In the genomic region with DNA sequence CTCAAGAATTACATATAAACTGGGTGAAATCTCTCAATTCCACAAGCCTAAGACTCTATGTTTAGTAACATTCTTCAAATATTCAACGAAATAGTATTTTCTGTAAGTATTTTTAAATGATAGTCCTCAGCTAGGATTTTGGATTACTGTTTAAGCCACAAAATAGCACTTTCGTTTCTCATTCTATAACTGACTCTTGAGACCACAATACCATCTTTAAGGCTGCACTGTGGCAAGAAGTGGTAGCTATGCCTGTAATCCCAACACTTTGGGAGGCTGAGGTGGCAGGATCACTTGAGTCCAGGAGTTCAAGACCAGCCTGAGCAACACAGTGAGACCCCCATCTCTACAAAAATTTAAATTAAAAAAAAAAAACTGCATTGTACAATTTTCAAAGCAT, we compare ENCODE assay signal across 17 cellular contexts.
DNase-seq lines count a peak whose midpoint lies in the region; ATAC-seq and TF ChIP-seq lines count a peak whose summit lies in the region.
"Had no signal": no experiment of that assay in that cellular context is flagged by ENCODE, and none has a peak within 500 bp of the region (broad histone marks: within the 10 kb centered on the region; RNA-seq: fewer than 3 reads in every experiment).

No MANE protein-coding gene starts in this region.

- no peaks in the 10 kb centered on the region for H3K36me3 Mint-ChIP-seq in CD8-positive, alpha-beta memory T cell
- H3K36me3 Mint-ChIP-seq: activated naive CD4-positive, alpha-beta T cell treated with anti-CD3 and anti-CD28 coated beads, Interleukin-2, amount 50 U/mL, for 72 hours had no signal

- no peak overlapping the region for H3K4me2 ChIP-seq in mammary epithelial cell (ENCODE audit: insufficient read depth, low read depth, low read length)

- dilution Hi-C loops in mammary epithelial cell (cut with HindIII; ENCODE audit: low sequenced_read_pairs), result no loop called here

- H3K9me3 Mint-ChIP-seq in CD8-positive, alpha-beta memory T cell, result no peaks in the 10 kb centered on the region
- H3K9me3 Mint-ChIP-seq: activated naive CD4-positive, alpha-beta T cell treated with anti-CD3 and anti-CD28 coated beads, Interleukin-2, amount 50 U/mL, for 72 hours; central memory CD8-positive, alpha-beta T cell had no signal

- intact Hi-C loops in mammary epithelial cell (cut with micrococcal nuclease), result no loop called here

- BruUV-seq in mammary epithelial cell (replicated peaks; lab: Mats Ljungman, UMichigan), result TSS peak; percentile 13

- H2AFZ ChIP-seq in mammary epithelial cell (ENCODE audit: low read depth, low read length), result no peak overlapping the region

- DNase-seq in mammary epithelial cell, result no peak
- DNase-seq in RWPE1 (ENCODE audit: low spot score), result no peak
- DNase-seq in CD8-positive, alpha-beta memory T cell, result no peak
- no peak for DNase-seq in SHP77 (lab: John Stamatoyannopoulos, UW)
- no peak for DNase-seq in NCI-H1092 (lab: John Stamatoyannopoulos, UW)
- DNase-seq: activated CD8-positive, alpha-beta memory T cell treated with anti-CD3 and anti-CD28 coated beads for 24 hours; DMS153; NCI-H2029; NCI-H774 had no signal

- H3K9me3 ChIP-seq in mammary epithelial cell (replicated peaks; ENCODE audit: insufficient read depth, low read length), result no peaks in the 10 kb centered on the region
- H3K9me3 ChIP-seq in CD8-positive, alpha-beta memory T cell (ENCODE audit: low read length), result no peaks in the 10 kb centered on the region
- H3K9me3 ChIP-seq: pancreas, uterus had no signal

- POLR2A ChIA-PET in RWPE1 (lab: Yijun Ruan, JAX; ENCODE audit: low non-redundant PET), result no interaction called here
- POLR2A ChIA-PET in CD8-positive, alpha-beta memory T cell (lab: Charles Lee), result no interaction called here

- 100% methylated on average over 2 of the region's 2 CpGs for WGBS in mammary epithelial cell (ENCODE audit: low coverage, missing lambda C conversion rate)

- H3K27me3 ChIP-seq in mammary epithelial cell (ENCODE audit: insufficient read depth, low read length), result no peaks in the 10 kb centered on the region
- no peaks in the 10 kb centered on the region for H3K27me3 ChIP-seq in CD8-positive, alpha-beta memory T cell (ENCODE audit: insufficient read depth, low read length, poor library complexity, severe bottlenecking)
- H3K27me3 ChIP-seq: pancreas, uterus had no signal

- H3K27ac ChIP-seq in mammary epithelial cell (ENCODE audit: insufficient read depth, low read depth, low read length) (peak overlapping the region; percentile 78), RWPE1 (no peak overlapping the region)
- H3K27ac ChIP-seq in CD8-positive, alpha-beta memory T cell (ENCODE audit: low read depth, low read length), result no peak overlapping the region
- H3K27ac ChIP-seq: pancreas, uterus had no signal

- H3K27ac Mint-ChIP-seq in CD8-positive, alpha-beta memory T cell, result no peak overlapping the region
- H3K27ac Mint-ChIP-seq: activated naive CD4-positive, alpha-beta T cell treated with anti-CD3 and anti-CD28 coated beads, Interleukin-2, amount 50 U/mL, for 72 hours had no signal

- H3K27me3 Mint-ChIP-seq in CD8-positive, alpha-beta memory T cell, result peaks cover 6 to 45% of the 10 kb centered on the region in 2 donors

- H3K79me2 ChIP-seq in mammary epithelial cell (ENCODE audit: insufficient read depth, low read length), result peaks cover 10% of the 10 kb centered on the region

- H4K20me1 ChIP-seq in mammary epithelial cell (ENCODE audit: insufficient read depth, low read length), result no peaks in the 10 kb centered on the region

- ATAC-seq in GM18519 (IDR thresholded peaks at IDR 0.05; ENCODE audit: low FRiP score, unreplicated experiment), result peak; percentile 54
- ATAC-seq in GM21423 (IDR thresholded peaks at IDR 0.05; ENCODE audit: unreplicated experiment), result peak; percentile 63
- peak; percentile 68 for ATAC-seq in HG03097 (IDR thresholded peaks at IDR 0.05; ENCODE audit: low FRiP score, unreplicated experiment)
- ATAC-seq: Right ventricle myocardium inferior had no signal

- H3K36me3 ChIP-seq in mammary epithelial cell (ENCODE audit: insufficient read depth, low read length), result no peaks in the 10 kb centered on the region
- no peaks in the 10 kb centered on the region for H3K36me3 ChIP-seq in CD8-positive, alpha-beta memory T cell (ENCODE audit: insufficient read depth, low read length)
- H3K36me3 ChIP-seq: pancreas, uterus had no signal

- H3K4me1 Mint-ChIP-seq in CD8-positive, alpha-beta memory T cell, result no peaks in the 10 kb centered on the region
- H3K4me1 Mint-ChIP-seq: central memory CD8-positive, alpha-beta T cell had no signal

- in situ Hi-C loops in mammary epithelial cell (cut with MboI; ENCODE audit: low sequenced_read_pairs in 2 of 2), result no loop called here

- TF ChIP-seq CTCF in mammary epithelial cell (conservative IDR thresholded peaks at IDR 0.05 in 1 of 2, IDR thresholded peaks at IDR 0.05 in 1 of 2; ENCODE audit: extremely low read depth in 1 of 2, insufficient read depth in 1 of 2, low read depth in 1 of 2, low read length in 2 of 2) (no peak), RWPE1 (conservative IDR thresholded peaks at IDR 0.05; ENCODE audit: low read depth) (no peak)

- no peak overlapping the region for H3K4me3 Mint-ChIP-seq in CD8-positive, alpha-beta memory T cell
- H3K4me3 Mint-ChIP-seq: central memory CD8-positive, alpha-beta T cell had no signal

- peaks cover 4% of the 10 kb centered on the region for H3K4me1 ChIP-seq in mammary epithelial cell (ENCODE audit: insufficient read depth, low read length)
- no peaks in the 10 kb centered on the region for H3K4me1 ChIP-seq in CD8-positive, alpha-beta memory T cell (ENCODE audit: insufficient read depth, low read length)
- H3K4me1 ChIP-seq: pancreas, uterus had no signal

- H3K4me3 ChIP-seq in mammary epithelial cell (replicated peaks in 1 of 3; ENCODE audit: insufficient read depth in 1 of 3, low read depth in 2 of 3, low read length in 3 of 3), result no peak overlapping the region
- no peak overlapping the region for H3K4me3 ChIP-seq in CD8-positive, alpha-beta memory T cell (ENCODE audit: low read length)
- H3K4me3 ChIP-seq: pancreas, uterus had no signal

- H3K9ac ChIP-seq in mammary epithelial cell (ENCODE audit: insufficient read depth, low read length), result no peak overlapping the region

- CTCF ChIA-PET in mammary epithelial cell (lab: Charles Lee; ENCODE audit: low non-redundant PET) (no interaction called here), RWPE1 (lab: Yijun Ruan, JAX) (interaction anchor here (0.7 kb wide), 1 partner anchor 164 kb away, joined by 3 read pairs; no protein-coding TSS in a partner anchor)
- CTCF ChIA-PET in CD8-positive, alpha-beta memory T cell (lab: Charles Lee), result no interaction called here
